ENCODE assay signal across 8 cellular contexts in genomic region chr10:95394161-95394880, GRCh38.
DNase-seq lines count a peak whose midpoint lies in the region; ATAC-seq, FAIRE-seq and TF ChIP-seq lines count a peak whose summit lies in the region.

No MANE protein-coding gene starts in this region.

- H3K27me3 ChIP-seq in PC-3 (ENCODE audit: low read length) (no peaks in the 10 kb centered on the region), keratinocyte (ENCODE audit: control insufficient read depth, extremely low read depth, insufficient read depth, low read length) (no peaks in the 10 kb centered on the region)

- TF ChIP-seq CTCF in PC-3 (conservative IDR thresholded peaks at IDR 0.05; ENCODE audit: low read depth, low read length), result no peak
- no peak for TF ChIP-seq CTCF in keratinocyte (optimal IDR thresholded peaks at IDR 0.05 in 1 of 3, IDR thresholded peaks at IDR 0.05 in 1 of 3, conservative IDR thresholded peaks at IDR 0.05 in 1 of 3; ENCODE audit: extremely low read depth in 1 of 3, insufficient read depth in 2 of 3, low read length in 3 of 3)
- no peak for TF ChIP-seq CTCF in kidney (IDR thresholded peaks at IDR 0.05; ENCODE audit: borderline replicate concordance, extremely low read depth, insufficient read depth)

- peak; percentile 22; the same call in 1 of the 2 replicates for TF ChIP-seq POLR2A in GM12892 (IDR thresholded peaks at IDR 0.05; ENCODE audit: low read depth, low read length)

- FAIRE-seq in GM12892 (lab: Jason Lieb, UNC) (no peak), keratinocyte (lab: Jason Lieb, UNC) (peak; percentile 91), kidney (lab: Jason Lieb, UNC) (no peak)

- intact Hi-C loops in PC-3 (cut with micrococcal nuclease) (loop anchor here (2.0 kb wide), 1 partner anchor 14 kb away; no protein-coding TSS in a partner anchor), kidney (cut with DNase I) (no loop called here)

- POLR2A ChIA-PET in PC-3 (lab: Charles Lee; ENCODE audit: unreplicated experiment), result no interaction called here

- H4K20me1 ChIP-seq in PC-3 (ENCODE audit: low read length), result no peaks in the 10 kb centered on the region
- H4K20me1 ChIP-seq in keratinocyte (ENCODE audit: control insufficient read depth, extremely low read depth, insufficient read depth, low read length), result no peaks in the 10 kb centered on the region

- H3K27ac ChIP-seq in PC-3 (ENCODE audit: low read length) (peak overlapping the region; percentile 98), keratinocyte (ENCODE audit: control insufficient read depth, insufficient read depth, low read length) (peak overlapping the region; percentile 88), kidney (ENCODE audit: low read depth in 2 of 2, low read length in 2 of 2) (peak overlapping the region in 1 of 2 donors; percentile 32)

- ATAC-seq in GM21723 (IDR thresholded peaks at IDR 0.05; ENCODE audit: unreplicated experiment), result peak; percentile 55
- peak; percentile 90 for ATAC-seq in PC-3
- ATAC-seq in GM21737 (IDR thresholded peaks at IDR 0.05; ENCODE audit: unreplicated experiment), result no peak

- no peaks in the 10 kb centered on the region for H3K9me1 ChIP-seq in keratinocyte (ENCODE audit: control insufficient read depth, extremely low read depth, insufficient read depth, low read length)

- H3K9ac ChIP-seq in PC-3 (ENCODE audit: low read length), result peak overlapping the region; percentile 79
- peak overlapping the region; percentile 71 for H3K9ac ChIP-seq in keratinocyte (ENCODE audit: control insufficient read depth, extremely low read depth, insufficient read depth, low read length)
- no peak overlapping the region for H3K9ac ChIP-seq in kidney (ENCODE audit: low read length in 2 of 2)

- H3F3A ChIP-seq in PC-3 (ENCODE audit: low read length, unreplicated experiment), result peaks cover 3% of the 10 kb centered on the region

- dilution Hi-C loops in keratinocyte (cut with MboI; ENCODE audit: extremely low pct_ligation_motif_present, low sequenced_read_pairs), result no loop called here

- H3K4me2 ChIP-seq in PC-3 (ENCODE audit: low read length) (peak overlapping the region; percentile 89), keratinocyte (ENCODE audit: control insufficient read depth, extremely low read depth, insufficient read depth, low read depth, low read length) (peak overlapping the region; percentile 87)

- no peaks in the 10 kb centered on the region for H3K9me2 ChIP-seq in PC-3 (replicated peaks; ENCODE audit: low read length)

- H2AFZ ChIP-seq in PC-3 (ENCODE audit: low read length) (peak overlapping the region; percentile 65), keratinocyte (ENCODE audit: control insufficient read depth, low read length) (peak overlapping the region; percentile 90)

- TSS peak; percentile 94 for BruUV-seq in PC-3 (replicated peaks; lab: Mats Ljungman, UMichigan)

- no peaks in the 10 kb centered on the region for H3K9me3 ChIP-seq in PC-3 (ENCODE audit: low read length)
- no peaks in the 10 kb centered on the region for H3K9me3 ChIP-seq in keratinocyte (ENCODE audit: control insufficient read depth, low read depth, low read length)
- no peaks in the 10 kb centered on the region for H3K9me3 ChIP-seq in kidney (ENCODE audit: control insufficient read depth in 1 of 2, low read length in 2 of 2)

- DNase-seq in GM12892 (ENCODE audit: insufficient read length), result no peak
- peak; percentile 87 for DNase-seq in PC-3
- DNase-seq in keratinocyte (ENCODE audit: low read depth, low spot score), result peak; percentile 88
- DNase-seq in NCI-H2107 treated with DMSO at 0.1 percent for 48 hours (lab: John Stamatoyannopoulos, UW; ENCODE audit: unreplicated experiment), result no peak
- DNase-seq in DMS79 treated with DMSO at 0.1 percent for 48 hours (lab: John Stamatoyannopoulos, UW), result no peak
- no peak for DNase-seq in kidney

- H3K79me2 ChIP-seq in PC-3 (ENCODE audit: low read length) (no peaks in the 10 kb centered on the region), keratinocyte (ENCODE audit: control insufficient read depth, insufficient read depth, low read length) (no peaks in the 10 kb centered on the region)

- peaks cover 30% of the 10 kb centered on the region for H3K4me1 ChIP-seq in PC-3 (ENCODE audit: insufficient read depth, low read length)
- peaks cover 16% of the 10 kb centered on the region for H3K4me1 ChIP-seq in keratinocyte (ENCODE audit: control insufficient read depth, extremely low read depth, insufficient read depth, low read length)
- peaks cover 0 to 7% of the 10 kb centered on the region in 2 donors for H3K4me1 ChIP-seq in kidney (ENCODE audit: control insufficient read depth in 1 of 2, insufficient read depth in 1 of 2, low read depth in 1 of 2, low read length in 2 of 2)

- H3K36me3 ChIP-seq in PC-3 (ENCODE audit: low read depth, low read length) (no peaks in the 10 kb centered on the region), keratinocyte (ENCODE audit: control insufficient read depth in 2 of 2, extremely low read depth in 1 of 2, insufficient read depth in 2 of 2, low read length in 2 of 2) (no peaks in the 10 kb centered on the region), kidney (ENCODE audit: control insufficient read depth in 1 of 2, insufficient read depth in 2 of 2, low read length in 2 of 2) (peaks cover 6 to 20% of the 10 kb centered on the region in 2 donors)

- CTCF ChIA-PET in PC-3 (lab: Charles Lee), result no interaction called here

- peak overlapping the region; percentile 65 for H3K4me3 ChIP-seq in PC-3 (ENCODE audit: low read length)
- H3K4me3 ChIP-seq in keratinocyte (ENCODE audit: control insufficient read depth in 2 of 3, extremely low read depth in 1 of 3, insufficient read depth in 2 of 3, low read depth in 1 of 3, low read length in 3 of 3), result peak overlapping the region; percentile 20 to 73 (median 48)
- H3K4me3 ChIP-seq in kidney (ENCODE audit: low read length in 2 of 2), result no peak overlapping the region

Comparison
In these comparisons a context has a peak if more than half of its experiments do, and no peak if none do; other contexts are left out.
1. DNase-seq: peak in PC-3 (single experiment) and keratinocyte (single experiment); none in GM12892 (single experiment), NCI-H2107 treated with DMSO at 0.1 percent for 48 hours (single experiment), DMS79 treated with DMSO at 0.1 percent for 48 hours (single experiment) and kidney (single experiment).
2. H3K4me3 ChIP-seq: peak in PC-3 (single experiment) and keratinocyte (3 of 3); none in kidney (0 of 2).
3. H3K9ac ChIP-seq: peak in PC-3 (single experiment) and keratinocyte (single experiment); none in kidney (0 of 2).